ENCODE assay signal across 1 cellular context in the genomic region with DNA sequence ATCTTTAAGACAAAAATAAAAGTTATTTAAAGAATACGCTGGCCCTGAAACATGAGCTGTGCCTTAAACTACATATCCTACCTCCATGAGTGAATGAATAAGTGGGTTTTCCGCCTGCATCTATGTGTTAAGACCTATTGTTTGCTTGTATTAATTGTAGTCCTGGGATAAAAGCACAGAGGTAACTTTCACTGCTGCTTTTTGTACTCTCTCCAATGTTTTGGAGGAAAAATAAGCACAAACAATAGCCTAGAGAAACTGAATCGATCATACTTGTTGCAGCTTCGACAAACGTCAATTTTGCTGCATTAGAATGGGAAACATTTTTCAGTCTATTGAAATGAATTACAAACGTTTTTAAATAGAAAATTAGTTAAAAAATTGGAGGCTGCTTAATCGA.
TF ChIP-seq lines count a peak whose summit lies in the region.

No MANE protein-coding gene starts in this region.

TF ChIP-seq in GM23338, 12 proteins besides CTCF, POLR2A, EP300 and RAD21 (continued from another document):
- TF ChIP-seq, protein P1, sequence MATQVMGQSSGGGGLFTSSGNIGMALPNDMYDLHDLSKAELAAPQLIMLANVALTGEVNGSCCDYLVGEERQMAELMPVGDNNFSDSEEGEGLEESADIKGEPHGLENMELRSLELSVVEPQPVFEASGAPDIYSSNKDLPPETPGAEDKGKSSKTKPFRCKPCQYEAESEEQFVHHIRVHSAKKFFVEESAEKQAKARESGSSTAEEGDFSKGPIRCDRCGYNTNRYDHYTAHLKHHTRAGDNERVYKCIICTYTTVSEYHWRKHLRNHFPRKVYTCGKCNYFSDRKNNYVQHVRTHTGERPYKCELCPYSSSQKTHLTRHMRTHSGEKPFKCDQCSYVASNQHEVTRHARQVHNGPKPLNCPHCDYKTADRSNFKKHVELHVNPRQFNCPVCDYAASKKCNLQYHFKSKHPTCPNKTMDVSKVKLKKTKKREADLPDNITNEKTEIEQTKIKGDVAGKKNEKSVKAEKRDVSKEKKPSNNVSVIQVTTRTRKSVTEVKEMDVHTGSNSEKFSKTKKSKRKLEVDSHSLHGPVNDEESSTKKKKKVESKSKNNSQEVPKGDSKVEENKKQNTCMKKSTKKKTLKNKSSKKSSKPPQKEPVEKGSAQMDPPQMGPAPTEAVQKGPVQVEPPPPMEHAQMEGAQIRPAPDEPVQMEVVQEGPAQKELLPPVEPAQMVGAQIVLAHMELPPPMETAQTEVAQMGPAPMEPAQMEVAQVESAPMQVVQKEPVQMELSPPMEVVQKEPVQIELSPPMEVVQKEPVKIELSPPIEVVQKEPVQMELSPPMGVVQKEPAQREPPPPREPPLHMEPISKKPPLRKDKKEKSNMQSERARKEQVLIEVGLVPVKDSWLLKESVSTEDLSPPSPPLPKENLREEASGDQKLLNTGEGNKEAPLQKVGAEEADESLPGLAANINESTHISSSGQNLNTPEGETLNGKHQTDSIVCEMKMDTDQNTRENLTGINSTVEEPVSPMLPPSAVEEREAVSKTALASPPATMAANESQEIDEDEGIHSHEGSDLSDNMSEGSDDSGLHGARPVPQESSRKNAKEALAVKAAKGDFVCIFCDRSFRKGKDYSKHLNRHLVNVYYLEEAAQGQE (IDR thresholded peaks at IDR 0.05; ENCODE audit: unreplicated experiment) = no peak
- TF ChIP-seq JUNB (IDR thresholded peaks at IDR 0.05; ENCODE audit: unreplicated experiment) (no peak), EZH2 (IDR thresholded peaks at IDR 0.05; ENCODE audit: low read depth, unreplicated experiment) (no peak), ZNF114 (CRISPR knock-in tag; IDR thresholded peaks at IDR 0.05) (no peak), EZH2phosphoT487 (IDR thresholded peaks at IDR 0.05; ENCODE audit: unreplicated experiment) (no peak), ZNF331 (CRISPR knock-in tag; IDR thresholded peaks at IDR 0.05; ENCODE audit: low read depth) (no peak), STAT1 (IDR thresholded peaks at IDR 0.05; ENCODE audit: unreplicated experiment) (no peak), CREB1 (CRISPR knock-in tag; IDR thresholded peaks at IDR 0.05; ENCODE audit: low read depth) (no peak)
- TF ChIP-seq, protein P2, sequence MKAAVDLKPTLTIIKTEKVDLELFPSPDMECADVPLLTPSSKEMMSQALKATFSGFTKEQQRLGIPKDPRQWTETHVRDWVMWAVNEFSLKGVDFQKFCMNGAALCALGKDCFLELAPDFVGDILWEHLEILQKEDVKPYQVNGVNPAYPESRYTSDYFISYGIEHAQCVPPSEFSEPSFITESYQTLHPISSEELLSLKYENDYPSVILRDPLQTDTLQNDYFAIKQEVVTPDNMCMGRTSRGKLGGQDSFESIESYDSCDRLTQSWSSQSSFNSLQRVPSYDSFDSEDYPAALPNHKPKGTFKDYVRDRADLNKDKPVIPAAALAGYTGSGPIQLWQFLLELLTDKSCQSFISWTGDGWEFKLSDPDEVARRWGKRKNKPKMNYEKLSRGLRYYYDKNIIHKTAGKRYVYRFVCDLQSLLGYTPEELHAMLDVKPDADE (IDR thresholded peaks at IDR 0.05) = no peak
- TF ChIP-seq, protein P3, sequence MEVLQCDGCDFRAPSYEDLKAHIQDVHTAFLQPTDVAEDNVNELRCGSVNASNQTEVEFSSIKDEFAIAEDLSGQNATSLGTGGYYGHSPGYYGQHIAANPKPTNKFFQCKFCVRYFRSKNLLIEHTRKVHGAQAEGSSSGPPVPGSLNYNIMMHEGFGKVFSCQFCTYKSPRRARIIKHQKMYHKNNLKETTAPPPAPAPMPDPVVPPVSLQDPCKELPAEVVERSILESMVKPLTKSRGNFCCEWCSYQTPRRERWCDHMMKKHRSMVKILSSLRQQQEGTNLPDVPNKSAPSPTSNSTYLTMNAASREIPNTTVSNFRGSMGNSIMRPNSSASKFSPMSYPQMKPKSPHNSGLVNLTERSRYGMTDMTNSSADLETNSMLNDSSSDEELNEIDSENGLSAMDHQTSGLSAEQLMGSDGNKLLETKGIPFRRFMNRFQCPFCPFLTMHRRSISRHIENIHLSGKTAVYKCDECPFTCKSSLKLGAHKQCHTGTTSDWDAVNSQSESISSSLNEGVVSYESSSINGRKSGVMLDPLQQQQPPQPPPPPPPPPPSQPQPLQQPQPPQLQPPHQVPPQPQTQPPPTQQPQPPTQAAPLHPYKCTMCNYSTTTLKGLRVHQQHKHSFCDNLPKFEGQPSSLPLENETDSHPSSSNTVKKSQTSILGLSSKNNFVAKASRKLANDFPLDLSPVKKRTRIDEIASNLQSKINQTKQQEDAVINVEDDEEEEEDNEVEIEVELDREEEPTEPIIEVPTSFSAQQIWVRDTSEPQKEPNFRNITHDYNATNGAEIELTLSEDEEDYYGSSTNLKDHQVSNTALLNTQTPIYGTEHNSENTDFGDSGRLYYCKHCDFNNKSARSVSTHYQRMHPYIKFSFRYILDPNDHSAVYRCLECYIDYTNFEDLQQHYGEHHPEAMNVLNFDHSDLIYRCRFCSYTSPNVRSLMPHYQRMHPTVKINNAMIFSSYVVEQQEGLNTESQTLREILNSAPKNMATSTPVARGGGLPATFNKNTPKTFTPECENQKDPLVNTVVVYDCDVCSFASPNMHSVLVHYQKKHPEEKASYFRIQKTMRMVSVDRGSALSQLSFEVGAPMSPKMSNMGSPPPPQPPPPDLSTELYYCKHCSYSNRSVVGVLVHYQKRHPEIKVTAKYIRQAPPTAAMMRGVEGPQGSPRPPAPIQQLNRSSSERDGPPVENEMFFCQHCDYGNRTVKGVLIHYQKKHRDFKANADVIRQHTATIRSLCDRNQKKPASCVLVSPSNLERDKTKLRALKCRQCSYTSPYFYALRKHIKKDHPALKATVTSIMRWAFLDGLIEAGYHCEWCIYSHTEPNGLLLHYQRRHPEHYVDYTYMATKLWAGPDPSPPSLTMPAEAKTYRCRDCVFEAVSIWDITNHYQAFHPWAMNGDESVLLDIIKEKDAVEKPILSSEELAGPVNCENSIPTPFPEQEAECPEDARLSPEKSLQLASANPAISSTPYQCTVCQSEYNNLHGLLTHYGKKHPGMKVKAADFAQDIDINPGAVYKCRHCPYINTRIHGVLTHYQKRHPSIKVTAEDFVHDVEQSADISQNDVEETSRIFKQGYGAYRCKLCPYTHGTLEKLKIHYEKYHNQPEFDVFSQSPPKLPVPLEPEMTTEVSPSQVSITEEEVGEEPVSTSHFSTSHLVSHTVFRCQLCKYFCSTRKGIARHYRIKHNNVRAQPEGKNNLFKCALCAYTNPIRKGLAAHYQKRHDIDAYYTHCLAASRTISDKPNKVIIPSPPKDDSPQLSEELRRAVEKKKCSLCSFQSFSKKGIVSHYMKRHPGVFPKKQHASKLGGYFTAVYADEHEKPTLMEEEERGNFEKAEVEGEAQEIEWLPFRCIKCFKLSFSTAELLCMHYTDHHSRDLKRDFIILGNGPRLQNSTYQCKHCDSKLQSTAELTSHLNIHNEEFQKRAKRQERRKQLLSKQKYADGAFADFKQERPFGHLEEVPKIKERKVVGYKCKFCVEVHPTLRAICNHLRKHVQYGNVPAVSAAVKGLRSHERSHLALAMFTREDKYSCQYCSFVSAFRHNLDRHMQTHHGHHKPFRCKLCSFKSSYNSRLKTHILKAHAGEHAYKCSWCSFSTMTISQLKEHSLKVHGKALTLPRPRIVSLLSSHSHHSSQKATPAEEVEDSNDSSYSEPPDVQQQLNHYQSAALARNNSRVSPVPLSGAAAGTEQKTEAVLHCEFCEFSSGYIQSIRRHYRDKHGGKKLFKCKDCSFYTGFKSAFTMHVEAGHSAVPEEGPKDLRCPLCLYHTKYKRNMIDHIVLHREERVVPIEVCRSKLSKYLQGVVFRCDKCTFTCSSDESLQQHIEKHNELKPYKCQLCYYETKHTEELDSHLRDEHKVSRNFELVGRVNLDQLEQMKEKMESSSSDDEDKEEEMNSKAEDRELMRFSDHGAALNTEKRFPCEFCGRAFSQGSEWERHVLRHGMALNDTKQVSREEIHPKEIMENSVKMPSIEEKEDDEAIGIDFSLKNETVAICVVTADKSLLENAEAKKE (CRISPR knock-in tag; IDR thresholded peaks at IDR 0.05) = no peak
